In genomic region chr6:42745638-42746451, GRCh38 we compare ENCODE assay signal across 8 cellular contexts. TPM values are rescaled to one million over a fixed set of nuclear protein-coding genes. Genes with fewer than 3 reads are reported as not detected.
A peak's percentile ranks its signal among the peaks of the same experiment; 100 is the strongest.
DNase-seq lines count a peak whose midpoint lies in the region; ATAC-seq, FAIRE-seq and TF ChIP-seq lines count a peak whose summit lies in the region.

Gene TBCC (minus strand): TSS chr6:42746103. CDS start chr6:42746073, 30 bp downstream.

- H3K27ac ChIP-seq in cardiac muscle cell (peak within 1 kb of the TSS; percentile 97), pancreas (peak within 1 kb of the TSS; percentile 89 to 97 (median 94)), thyroid gland (peak within 1 kb of the TSS; percentile 90 to 97 (median 95))

- peak within 1 kb of the TSS; percentile 100 for H3K9ac ChIP-seq in adipocyte (ENCODE audit: low read length)

- intact Hi-C loops in pancreas (cut with DNase I) (no loop called here), thyroid gland (cut with DNase I) (no loop called here)

- TF ChIP-seq POLR2A in thyroid gland (IDR thresholded peaks at IDR 0.05): peak; percentile 87 to 99

- TF ChIP-seq CTCF in GM12875 (IDR thresholded peaks at IDR 0.05; ENCODE audit: borderline replicate concordance, insufficient read depth, low read depth, low read length) (no peak), cardiac muscle cell (IDR thresholded peaks at IDR 0.05; ENCODE audit: low read depth, low read length) (no peak), pancreas (IDR thresholded peaks at IDR 0.05) (no peak), thyroid gland (IDR thresholded peaks at IDR 0.05) (peak in 1 of 6 experiments; percentile 8)

- H3K4me3 ChIP-seq in GM12875 (ENCODE audit: low read depth, low read length) (peak within 1 kb of the TSS; percentile 81), adipocyte (ENCODE audit: low read length) (peak within 1 kb of the TSS; percentile 100), cardiac muscle cell (peak within 1 kb of the TSS; percentile 92), pancreas (peak within 1 kb of the TSS; percentile 67 to 96 (median 92)), thyroid gland (replicated peaks in 1 of 3) (peak within 1 kb of the TSS; percentile 78 to 99 (median 84))

- ATAC-seq in HG02763 (IDR thresholded peaks at IDR 0.05; ENCODE audit: unreplicated experiment) (peak; percentile 70), pancreas (peak; percentile 85 to 91 (median 87))

- FAIRE-seq in pancreas (lab: Jason Lieb, UNC): no peak

- H3K4me1 ChIP-seq in adipocyte (ENCODE audit: control insufficient read depth, insufficient read depth, low read length): peaks cover 53% of the 10 kb centered on the region
- peaks cover 20% of the 10 kb centered on the region for H3K4me1 ChIP-seq in cardiac muscle cell (ENCODE audit: low read depth)
- H3K4me1 ChIP-seq in pancreas: peaks cover 9 to 17% (median 11%) of the 10 kb centered on the region in 3 donors
- H3K4me1 ChIP-seq in thyroid gland: peaks cover 15 to 27% of the 10 kb centered on the region in 2 donors

- H3K9me3 ChIP-seq in adipocyte (ENCODE audit: control insufficient read depth, low read length): no peaks in the 10 kb centered on the region
- no peaks in the 10 kb centered on the region for H3K9me3 ChIP-seq in cardiac muscle cell (ENCODE audit: low read depth)
- H3K9me3 ChIP-seq in pancreas: no peaks in the 10 kb centered on the region
- no peaks in the 10 kb centered on the region for H3K9me3 ChIP-seq in thyroid gland

- H3K27me3 ChIP-seq in adipocyte (replicated peaks; ENCODE audit: control insufficient read depth, insufficient read depth, low read length): no peaks in the 10 kb centered on the region
- H3K27me3 ChIP-seq in cardiac muscle cell: no peaks in the 10 kb centered on the region
- H3K27me3 ChIP-seq in pancreas: no peaks in the 10 kb centered on the region
- no peaks in the 10 kb centered on the region for H3K27me3 ChIP-seq in thyroid gland

- 0% methylated on average over 57 of the region's 57 CpGs for WGBS in pancreas, 2 donors
- 0 to 1% methylated on average over 28 to 44 of the region's 57 CpGs for WGBS in thyroid gland, 2 donors

- H3K36me3 ChIP-seq in adipocyte (ENCODE audit: control insufficient read depth, insufficient read depth, low read length, severe bottlenecking) (no peaks in the 10 kb centered on the region), cardiac muscle cell (no peaks in the 10 kb centered on the region), pancreas (no peaks in the 10 kb centered on the region), thyroid gland (no peaks in the 10 kb centered on the region)

- DNase-seq in NCI-H1417 treated with DMSO at 0.1 percent for 48 hours (lab: John Stamatoyannopoulos, UW) (peak; percentile 88), SW 1271 (lab: John Stamatoyannopoulos, UW) (peak; percentile 96 to 98), adipocyte (ENCODE audit: low read depth) (peak; percentile 99), cardiac muscle cell (ENCODE audit: low read depth in 1 of 2, low spot score in 1 of 2) (peak; percentile 98 to 99), pancreas (peak; percentile 90 to 96 (median 96)), thyroid gland (peak; percentile 97)

RNA-seq across cellular contexts. Expression of gene TBCC, which starts in this region (rescaled TPM):
- total RNA-seq in cardiac muscle cell (47.4 and 58.8 TPM in 2 replicates), pancreas (10 to 100 TPM in 1 of 6 donors, 1 to 10 TPM in 5; 5.1 to 11.2 (median 8.8) TPM), thyroid gland (10 to 100 TPM; 37.2 to 48.9 (median 48.4) TPM)
- polyA plus RNA-seq in cardiac muscle cell (53.3 and 67.1 TPM in 2 replicates), pancreas (10 to 100 TPM; 16.0 to 35.4 TPM)

Comparison
In these comparisons a context has a peak if more than half of its experiments do, and no peak if none do; other contexts are left out.
1. Peak in every context shown above with its lines: DNase-seq, ATAC-seq, H3K4me3 ChIP-seq and H3K27ac ChIP-seq.